In genomic region chr3:125062904-125063618, GRCh38 we compare ENCODE assay signal across 10 cellular contexts. TPM values are rescaled to one million over a fixed set of nuclear protein-coding genes. Genes with fewer than 3 reads are reported as not detected.
DNase-seq lines count a peak whose midpoint lies in the region; ATAC-seq and TF ChIP-seq lines count a peak whose summit lies in the region.
"Had no signal": no experiment of that assay in that cellular context is flagged by ENCODE, and none has a peak within 500 bp of the region (broad histone marks: within the 10 kb centered on the region; RNA-seq: fewer than 3 reads in every experiment).

No MANE protein-coding gene starts in this region.

- RAD21 ChIA-PET in HCT116 (lab: Charles Lee; ENCODE audit: low non-redundant PET in 1 of 2, low total read pairs in 2 of 2, uncharacterized antibody in 2 of 2, unreplicated experiment in 2 of 2): interaction anchor here in 1 of 2 experiments (0.5 kb wide), 1 partner anchor 152 kb away, joined by 4 read pairs; no protein-coding TSS in a partner anchor

- POLR2A ChIA-PET in HCT116 (lab: Charles Lee): no interaction called here

- TF ChIP-seq CTCF in HCT116 (IDR thresholded peaks at IDR 0.05 in 2 of 3, conservative IDR thresholded peaks at IDR 0.05 in 1 of 3; ENCODE audit: borderline replicate concordance in 1 of 3, insufficient read depth in 1 of 3, low read depth in 2 of 3, low read length in 2 of 3) (no peak), ascending aorta (IDR thresholded peaks at IDR 0.05) (no peak)

- TF ChIP-seq RAD21 in HCT116 (IDR thresholded peaks at IDR 0.05; ENCODE audit: low read depth): no peak

- intact Hi-C loops in HCT116 (cut with micrococcal nuclease): no loop called here
- intact Hi-C loops in ascending aorta (cut with DNase I): loop anchor here (5.0 kb wide), 1 partner anchor 44 kb away; no protein-coding TSS in a partner anchor
- intact Hi-C loops in left ventricle myocardium superior (cut with micrococcal nuclease): loop anchor here (5.0 kb wide), 1 partner anchor 79 kb away; no protein-coding TSS in a partner anchor
- intact Hi-C loops in left colon (cut with DNase I, micrococcal nuclease): no loop called here

- H3K4me2 ChIP-seq in HCT116 (ENCODE audit: low read length): no peak overlapping the region

- H3K9me3 ChIP-seq in HCT116 (ENCODE audit: control insufficient read depth in 1 of 2, insufficient read depth in 1 of 2, low read depth in 1 of 2, low read length in 2 of 2) (no peaks in the 10 kb centered on the region), ascending aorta (no peaks in the 10 kb centered on the region)

- H3K9ac ChIP-seq in HCT116 (ENCODE audit: low read length): no peak overlapping the region

- peak; percentile 37; the same call in 1 of the 2 replicates for ATAC-seq in HCT116
- ATAC-seq in left ventricle myocardium superior: peak; percentile 60
- no peak for ATAC-seq in left colon
- no peak for ATAC-seq in activated naive CD4-positive, alpha-beta T cell treated with anti-CD3 and anti-CD28 coated beads, Interleukin-2, amount 50 U/mL, for 72 hours
- no peak for ATAC-seq in GM18498 (IDR thresholded peaks at IDR 0.05; ENCODE audit: unreplicated experiment)

- no TSS peak for BruUV-seq in HCT116 (replicated peaks; lab: Mats Ljungman, UMichigan)

- TF ChIP-seq POLR2A in HCT116 (IDR thresholded peaks at IDR 0.05; ENCODE audit: borderline replicate concordance, extremely low read depth, insufficient read depth, insufficient read length): no peak

- H2AFZ ChIP-seq in HCT116 (ENCODE audit: low read depth, low read length, poor library complexity, severe bottlenecking): no peak overlapping the region

- CTCF ChIA-PET in HCT116 (lab: Charles Lee): no interaction called here

- DNase-seq in HCT116 (ENCODE audit: low read depth, low spot score): no peak
- peak in 1 of 2 donors; percentile 83 for DNase-seq in ascending aorta (ENCODE audit: low spot score in 2 of 2)
- DNase-seq in left ventricle myocardium superior: peak; percentile 55
- DNase-seq in stromal cell of bone marrow (ENCODE audit: low read depth): peak; percentile 64
- no peak for DNase-seq in left colon
- no peak for DNase-seq in NCI-H1092 (lab: John Stamatoyannopoulos, UW)
- DNase-seq in activated naive CD4-positive, alpha-beta T cell treated with anti-CD3 and anti-CD28 coated beads, Interleukin-2, amount 50 U/mL, for 72 hours (ENCODE audit: low spot score in 2 of 2): no peak
- DNase-seq: cortex of kidney, NCI-H2227 treated with DMSO at 0.1 percent for 48 hours had no signal

- H4K20me1 ChIP-seq in HCT116 (ENCODE audit: insufficient read depth): no peaks in the 10 kb centered on the region

- peaks cover 3 to 12% of the 10 kb centered on the region in 2 experiments; a peak in 2 of 4 replicates for H3K4me1 ChIP-seq in HCT116 (ENCODE audit: control insufficient read depth in 1 of 2, insufficient read depth in 2 of 2, low read length in 2 of 2)
- H3K4me1 ChIP-seq in ascending aorta: peaks cover 10 to 28% of the 10 kb centered on the region in 2 donors

- H3K79me2 ChIP-seq in HCT116 (ENCODE audit: insufficient read depth, low read length): no peaks in the 10 kb centered on the region

- no peak overlapping the region for H3K4me3 ChIP-seq in HCT116 (replicated peaks in 1 of 2; ENCODE audit: low read depth in 1 of 2, low read length in 2 of 2)
- no peak overlapping the region for H3K4me3 ChIP-seq in ascending aorta

- H3K9me3 Mint-ChIP-seq in activated naive CD4-positive, alpha-beta T cell treated with anti-CD3 and anti-CD28 coated beads, Interleukin-2, amount 50 U/mL, for 72 hours: no peaks in the 10 kb centered on the region

- H3K36me3 ChIP-seq in HCT116 (ENCODE audit: control insufficient read depth in 1 of 2, insufficient read depth in 2 of 2, low read length in 2 of 2): no peaks in the 10 kb centered on the region
- H3K36me3 ChIP-seq in ascending aorta: no peaks in the 10 kb centered on the region

- H3K9me2 ChIP-seq in HCT116 (ENCODE audit: insufficient read depth): no peaks in the 10 kb centered on the region

- no peaks in the 10 kb centered on the region for H3K36me3 Mint-ChIP-seq in activated naive CD4-positive, alpha-beta T cell treated with anti-CD3 and anti-CD28 coated beads, Interleukin-2, amount 50 U/mL, for 72 hours

- peaks cover 4% of the 10 kb centered on the region; the same call in 1 of the 2 replicates for H3K27me3 ChIP-seq in HCT116 (ENCODE audit: insufficient read depth, low read length)
- no peaks in the 10 kb centered on the region for H3K27me3 ChIP-seq in ascending aorta

- no peak overlapping the region for H3K27ac Mint-ChIP-seq in activated naive CD4-positive, alpha-beta T cell treated with anti-CD3 and anti-CD28 coated beads, Interleukin-2, amount 50 U/mL, for 72 hours

- H3K27ac ChIP-seq in HCT116 (ENCODE audit: low read depth, low read length) (no peak overlapping the region), ascending aorta (peak overlapping the region; percentile 54 to 76)

TF ChIP-seq in HCT116, 20 proteins besides CTCF, POLR2A, EP300 and RAD21:
- no peak for TF ChIP-seq EGR1 (IDR thresholded peaks at IDR 0.05; ENCODE audit: low read depth)
- TF ChIP-seq ZBTB33 (IDR thresholded peaks at IDR 0.05; ENCODE audit: extremely low read depth, insufficient replicate concordance, low read length): no peak
- no peak for TF ChIP-seq JUND (IDR thresholded peaks at IDR 0.05)
- TF ChIP-seq, protein P1, sequence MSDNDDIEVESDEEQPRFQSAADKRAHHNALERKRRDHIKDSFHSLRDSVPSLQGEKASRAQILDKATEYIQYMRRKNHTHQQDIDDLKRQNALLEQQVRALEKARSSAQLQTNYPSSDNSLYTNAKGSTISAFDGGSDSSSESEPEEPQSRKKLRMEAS (IDR thresholded peaks at IDR 0.05): no peak
- no peak for TF ChIP-seq EZH2 (IDR thresholded peaks at IDR 0.05)

RNA-seq across cellular contexts. Expression of gene HEG1, which starts 7.3 kb away (rescaled TPM):
- total RNA-seq in HCT116 (2021; ENCODE audit: unreplicated experiment) (2.6 TPM), ascending aorta (153 TPM), left ventricle myocardium superior (102 TPM), left colon (10 to 100 TPM in 1 of 2 donors, 1 to 10 TPM in 1; 9.8 to 17.4 TPM)
- polyA plus RNA-seq in HCT116 (2012): 0.60 and 0.87 TPM in 2 replicates
- 10 to 100 TPM in 1 of 2 donors, 1 to 10 TPM in 1; 9.8 to 13.9 TPM for total RNA-seq in activated naive CD4-positive, alpha-beta T cell treated with anti-CD3 and anti-CD28 coated beads, Interleukin-2, amount 50 U/mL, for 72 hours

Comparison
In these comparisons a context has a peak if more than half of its experiments do, and no peak if none do; other contexts are left out.
1. ATAC-seq: peak in HCT116 (single experiment) and left ventricle myocardium superior (single experiment); none in left colon (single experiment), activated naive CD4-positive, alpha-beta T cell treated with anti-CD3 and anti-CD28 coated beads, Interleukin-2, amount 50 U/mL, for 72 hours (0 of 2) and GM18498 (single experiment).
2. DNase-seq: peak in left ventricle myocardium superior (single experiment) and stromal cell of bone marrow (single experiment); none in HCT116 (single experiment), left colon (0 of 2), NCI-H1092 (single experiment) and activated naive CD4-positive, alpha-beta T cell treated with anti-CD3 and anti-CD28 coated beads, Interleukin-2, amount 50 U/mL, for 72 hours (0 of 2).
3. intact Hi-C loops: an anchor here in ascending aorta (5.0 kb wide) and left ventricle myocardium superior (5.0 kb wide); none called in HCT116 and left colon.